In genomic region chr16:28895609-28896008, GRCh38 we compare ENCODE assay signal across 30 cellular contexts. TPM values are rescaled to one million over a fixed set of nuclear protein-coding genes. Genes with fewer than 3 reads are reported as not detected.
"Had no signal": no experiment of that assay in that cellular context is flagged by ENCODE, and none has a peak within 500 bp of the region (broad histone marks: within the 10 kb centered on the region; RNA-seq: fewer than 3 reads in every experiment).

No MANE protein-coding gene starts in this region.

- ATAC-seq: stimulated activated effector memory CD8-positive, alpha-beta T cell treated with anti-CD3 and anti-CD28 coated beads, Interleukin-12 subunit alpha, Interleukin-12 subunit beta, amount 100 ng/mL, for 72 hours; stimulated activated memory B cell treated with anti-CD40 and anti-IgM and Interleukin-4, amounts not matched to agents 10 μg/mL and 1 μg/mL and 100 μg/mL, for 72 hours; stimulated activated naive B cell treated with anti-CD40 and anti-IgM and Interleukin-4, amounts not matched to agents 10 μg/mL and 1 μg/mL and 100 μg/mL, for 72 hours; stimulated activated naive CD8-positive, alpha-beta T cell treated with anti-CD3 and anti-CD28 coated beads, Interleukin-15, amount 100 ng/mL, for 72 hours; stimulated activated naive CD8-positive, alpha-beta T cell treated with anti-CD3 and anti-CD28 coated beads, Interleukin-15, Interleukin-2, amounts not matched to agents 100 U/mL and 50 U/mL, for 24 hours; upper lobe of right lung had no signal

- H3K4me1 Mint-ChIP-seq: stimulated activated effector memory CD8-positive, alpha-beta T cell treated with anti-CD3 and anti-CD28 coated beads, Interleukin-12 subunit alpha, Interleukin-12 subunit beta, amount 100 ng/mL, for 72 hours; stimulated activated naive CD8-positive, alpha-beta T cell treated with anti-CD3 and anti-CD28 coated beads, Interleukin-15, amount 100 ng/mL, for 72 hours had no signal

- H3K4me3 ChIP-seq: stomach, suprapubic skin, testis, thoracic aorta, thyroid gland, tibial artery, tibial nerve, transverse colon, upper lobe of left lung, upper lobe of right lung, uterus, vagina had no signal

- H3K36me3 ChIP-seq: suprapubic skin, thoracic aorta, thyroid gland, transverse colon, upper lobe of left lung, upper lobe of right lung, uterus, vagina had no signal

- H3K27ac ChIP-seq: stomach, suprapubic skin, testis, thoracic aorta, thyroid gland, tibial artery, tibial nerve, transverse colon, upper lobe of left lung, upper lobe of right lung, uterus, vagina had no signal

- H3K27me3 Mint-ChIP-seq: stimulated activated memory B cell treated with anti-CD40 and anti-IgM and Interleukin-4, amounts not matched to agents 10 μg/mL and 1 μg/mL and 100 μg/mL, for 72 hours; stimulated activated naive B cell treated with anti-CD40 and anti-IgM and Interleukin-4, amounts not matched to agents 10 μg/mL and 1 μg/mL and 100 μg/mL, for 72 hours; stimulated activated naive CD8-positive, alpha-beta T cell treated with anti-CD3 and anti-CD28 coated beads, Interleukin-15, amount 100 ng/mL, for 72 hours; stimulated activated naive CD8-positive, alpha-beta T cell treated with anti-CD3 and anti-CD28 coated beads, Interleukin-15, Interleukin-2, amounts not matched to agents 100 ng/mL and 50 ng/mL, for 24 hours; type B pancreatic cell had no signal

- DNase-seq: stimulated activated CD4-positive, alpha-beta T cell treated with anti-CD3 and anti-CD28 coated beads, Interleukin-2, amount 100 ng/mL, for 48 hours; stimulated activated CD4-positive, alpha-beta T cell treated with anti-CD3 and anti-CD28 coated beads, Interleukin-4, amount 100 ng/mL, for 1 hour; stimulated activated CD4-positive, alpha-beta T cell treated with anti-CD3 and anti-CD28 coated beads, Interleukin-4, amount 100 ng/mL, for 24 hours; stimulated activated CD4-positive, alpha-beta T cell treated with anti-CD3 and anti-CD28 coated beads, Interleukin-4, amount 100 ng/mL, for 4 hours; stimulated activated CD8-positive, alpha-beta memory T cell treated with anti-CD3 and anti-CD28 coated beads, Interleukin-4, amount 100 ng/mL, for 48 hours; stimulated activated naive B cell treated with anti-CD40 and anti-IgM and Interleukin-4, amounts not matched to agents 10 μg/mL and 1 μg/mL and 100 μg/mL, for 72 hours; stimulated activated naive CD4-positive, alpha-beta T cell; stimulated activated naive CD4-positive, alpha-beta T cell treated with Interleukin-2 at 50 U/mL for 16 hours; stimulated activated naive CD8-positive, alpha-beta T cell treated with anti-CD3 and anti-CD28 coated beads, Interleukin-15, amount 100 ng/mL, for 72 hours; stimulated activated naive CD8-positive, alpha-beta T cell treated with anti-CD3 and anti-CD28 coated beads, Interleukin-15, Interleukin-2, amounts not matched to agents 100 U/mL and 50 U/mL, for 24 hours; stomach; substantia nigra; testis; thyroid gland; tibial artery; transverse colon; trophoblast cell; upper lobe of right lung; uterus had no signal

- H3K4me3 Mint-ChIP-seq: stimulated activated effector memory CD8-positive, alpha-beta T cell treated with anti-CD3 and anti-CD28 coated beads, Interleukin-12 subunit alpha, Interleukin-12 subunit beta, amount 100 ng/mL, for 72 hours; stimulated activated memory B cell treated with anti-CD40 and anti-IgM and Interleukin-4, amounts not matched to agents 10 μg/mL and 1 μg/mL and 100 μg/mL, for 72 hours; stimulated activated naive B cell treated with anti-CD40 and anti-IgM and Interleukin-4, amounts not matched to agents 10 μg/mL and 1 μg/mL and 100 μg/mL, for 72 hours; stimulated activated naive CD8-positive, alpha-beta T cell treated with anti-CD3 and anti-CD28 coated beads, Interleukin-15, amount 100 ng/mL, for 72 hours; stimulated activated naive CD8-positive, alpha-beta T cell treated with anti-CD3 and anti-CD28 coated beads, Interleukin-15, Interleukin-2, amounts not matched to agents 100 ng/mL and 50 ng/mL, for 24 hours; type B pancreatic cell had no signal

- H3K9me3 ChIP-seq: stomach, suprapubic skin, testis, thoracic aorta, thyroid gland, tibial artery, tibial nerve, transverse colon, upper lobe of left lung, upper lobe of right lung, uterus, vagina had no signal

- H3K36me3 Mint-ChIP-seq: stimulated activated effector memory CD8-positive, alpha-beta T cell treated with anti-CD3 and anti-CD28 coated beads, Interleukin-12 subunit alpha, Interleukin-12 subunit beta, amount 100 ng/mL, for 72 hours; stimulated activated memory B cell treated with anti-CD40 and anti-IgM and Interleukin-4, amounts not matched to agents 10 μg/mL and 1 μg/mL and 100 μg/mL, for 72 hours; type B pancreatic cell had no signal

- FAIRE-seq: urothelium cell line had no signal

- H3K9me3 Mint-ChIP-seq: stimulated activated effector memory CD8-positive, alpha-beta T cell treated with anti-CD3 and anti-CD28 coated beads, Interleukin-12 subunit alpha, Interleukin-12 subunit beta, amount 100 ng/mL, for 72 hours; stimulated activated memory B cell treated with anti-CD40 and anti-IgM and Interleukin-4, amounts not matched to agents 10 μg/mL and 1 μg/mL and 100 μg/mL, for 72 hours; stimulated activated naive B cell treated with anti-CD40 and anti-IgM and Interleukin-4, amounts not matched to agents 10 μg/mL and 1 μg/mL and 100 μg/mL, for 72 hours; stimulated activated naive CD8-positive, alpha-beta T cell treated with anti-CD3 and anti-CD28 coated beads, Interleukin-15, amount 100 ng/mL, for 72 hours; stimulated activated naive CD8-positive, alpha-beta T cell treated with anti-CD3 and anti-CD28 coated beads, Interleukin-15, Interleukin-2, amounts not matched to agents 100 ng/mL and 50 ng/mL, for 24 hours; type B pancreatic cell had no signal

- H3K27ac Mint-ChIP-seq: stimulated activated effector memory CD8-positive, alpha-beta T cell treated with anti-CD3 and anti-CD28 coated beads, Interleukin-12 subunit alpha, Interleukin-12 subunit beta, amount 100 ng/mL, for 72 hours; stimulated activated memory B cell treated with anti-CD40 and anti-IgM and Interleukin-4, amounts not matched to agents 10 μg/mL and 1 μg/mL and 100 μg/mL, for 72 hours; stimulated activated naive B cell treated with anti-CD40 and anti-IgM and Interleukin-4, amounts not matched to agents 10 μg/mL and 1 μg/mL and 100 μg/mL, for 72 hours; stimulated activated naive CD8-positive, alpha-beta T cell treated with anti-CD3 and anti-CD28 coated beads, Interleukin-15, amount 100 ng/mL, for 72 hours; stimulated activated naive CD8-positive, alpha-beta T cell treated with anti-CD3 and anti-CD28 coated beads, Interleukin-15, Interleukin-2, amounts not matched to agents 100 ng/mL and 50 ng/mL, for 24 hours; type B pancreatic cell had no signal

- H3K4me1 ChIP-seq: stomach, suprapubic skin, testis, thyroid gland, tibial artery, tibial nerve, transverse colon, upper lobe of left lung, upper lobe of right lung, uterus, vagina had no signal

- H3K27me3 ChIP-seq: stomach, suprapubic skin, testis, thyroid gland, tibial artery, tibial nerve, transverse colon, upper lobe of left lung, upper lobe of right lung, uterus, vagina had no signal

RNA-seq across cellular contexts. Expression of gene ATP2A1, which starts 17.3 kb away (rescaled TPM):
- total RNA-seq: vagina had no signal

RNA-seq across cellular contexts. Expression of gene CD19, which starts 36.2 kb away (rescaled TPM):
- total RNA-seq: thoracic aorta, thyroid gland, upper lobe of right lung, ureter, vagina had no signal
